Comparison of ENCODE assay signal across 17 cellular contexts in genomic region chr9:87875839-87876545, GRCh38.
DNase-seq lines count a peak whose midpoint lies in the region; ATAC-seq and TF ChIP-seq lines count a peak whose summit lies in the region.
"Had no signal": no experiment of that assay in that cellular context is flagged by ENCODE, and none has a peak within 500 bp of the region (broad histone marks: within the 10 kb centered on the region; RNA-seq: fewer than 3 reads in every experiment).

No MANE protein-coding gene starts in this region.

- no peaks in the 10 kb centered on the region for H3K36me3 Mint-ChIP-seq in activated T-cell treated with anti-CD3 and anti-CD28 coated beads, Interleukin-2, amount 50 U/mL, for 24 hours (ENCODE audit: low read depth)
- H3K36me3 Mint-ChIP-seq: CD8-positive, alpha-beta T cell had no signal

- peaks cover 16% of the 10 kb centered on the region for H3K27me3 Mint-ChIP-seq in activated T-cell treated with anti-CD3 and anti-CD28 coated beads, Interleukin-2, amount 50 U/mL, for 24 hours

- H3K27me3 ChIP-seq in muscle layer of colon (ENCODE audit: control insufficient read depth in 1 of 2, insufficient read depth in 2 of 2, low read length in 2 of 2) = no peaks in the 10 kb centered on the region
- H3K27me3 ChIP-seq: MG63 had no signal

- DNase-seq in activated T-cell treated with anti-CD3 and anti-CD28 coated beads, Interleukin-2, amount 50 U/mL, for 24 hours = peak; percentile 22
- DNase-seq in activated T-cell treated with anti-CD3 and anti-CD28 coated beads, Interleukin-2, amount 50 U/mL, for 48 hours = no peak
- DNase-seq in ecto neural progenitor cell (ENCODE audit: low spot score) = peak; percentile 47
- DNase-seq in HPDE6-E6E7 (ENCODE audit: extremely low spot score) = no peak
- DNase-seq: ACHN, MG63, NCI-H1105, NCI-H187, NCI-H774, Right ventricle myocardium superior had no signal

- no peak overlapping the region for H3K4me3 Mint-ChIP-seq in activated T-cell treated with anti-CD3 and anti-CD28 coated beads, Interleukin-2, amount 50 U/mL, for 24 hours
- H3K4me3 Mint-ChIP-seq: CD8-positive, alpha-beta T cell had no signal

- peaks cover 27% of the 10 kb centered on the region for H3K4me1 ChIP-seq in muscle layer of colon (ENCODE audit: insufficient read depth, low read length)

- H3K4me1 Mint-ChIP-seq in activated T-cell treated with anti-CD3 and anti-CD28 coated beads, Interleukin-2, amount 50 U/mL, for 24 hours (ENCODE audit: low read depth) = peaks cover 10% of the 10 kb centered on the region

- no peaks in the 10 kb centered on the region for H3K36me3 ChIP-seq in muscle layer of colon (ENCODE audit: insufficient read depth, low read length)
- H3K36me3 ChIP-seq: MG63 had no signal

- H3K9me3 ChIP-seq in muscle layer of colon (ENCODE audit: low read length) = no peaks in the 10 kb centered on the region

- H3K27ac Mint-ChIP-seq in activated T-cell treated with anti-CD3 and anti-CD28 coated beads, Interleukin-2, amount 50 U/mL, for 24 hours = no peak overlapping the region
- H3K27ac Mint-ChIP-seq: CD8-positive, alpha-beta T cell had no signal

- H3K4me3 ChIP-seq in muscle layer of colon (ENCODE audit: low read depth in 1 of 2, low read length in 2 of 2) = no peak overlapping the region
- H3K4me3 ChIP-seq: MG63 had no signal

- no peaks in the 10 kb centered on the region for H3K9me3 Mint-ChIP-seq in activated T-cell treated with anti-CD3 and anti-CD28 coated beads, Interleukin-2, amount 50 U/mL, for 24 hours
- H3K9me3 Mint-ChIP-seq: CD8-positive, alpha-beta T cell had no signal

- ATAC-seq in GM18505 (IDR thresholded peaks at IDR 0.05; ENCODE audit: unreplicated experiment) (no peak), HG02852 (IDR thresholded peaks at IDR 0.05; ENCODE audit: unreplicated experiment) (no peak), GM18511 (IDR thresholded peaks at IDR 0.05; ENCODE audit: unreplicated experiment) (no peak)
- ATAC-seq: CD8-positive, alpha-beta T cell; HepG2; Panc1 had no signal

- TF ChIP-seq POLR2A in GM18505 (IDR thresholded peaks at IDR 0.05; ENCODE audit: borderline replicate concordance, extremely low read depth, insufficient read depth, insufficient read length) = no peak

- H3K27ac ChIP-seq in muscle layer of colon (ENCODE audit: low read depth, low read length) = peak overlapping the region; percentile 32

- H3K9ac ChIP-seq in muscle layer of colon (ENCODE audit: low read length) = no peak overlapping the region

Comparison
In these comparisons a context has a peak if more than half of its experiments do, and no peak if none do; other contexts are left out.
1. DNase-seq: peak in activated T-cell treated with anti-CD3 and anti-CD28 coated beads, Interleukin-2, amount 50 U/mL, for 24 hours (single experiment) and ecto neural progenitor cell (single experiment); none in activated T-cell treated with anti-CD3 and anti-CD28 coated beads, Interleukin-2, amount 50 U/mL, for 48 hours (0 of 2) and HPDE6-E6E7 (single experiment).